Comparison of ENCODE assay signal across 17 cellular contexts in the genomic region with DNA sequence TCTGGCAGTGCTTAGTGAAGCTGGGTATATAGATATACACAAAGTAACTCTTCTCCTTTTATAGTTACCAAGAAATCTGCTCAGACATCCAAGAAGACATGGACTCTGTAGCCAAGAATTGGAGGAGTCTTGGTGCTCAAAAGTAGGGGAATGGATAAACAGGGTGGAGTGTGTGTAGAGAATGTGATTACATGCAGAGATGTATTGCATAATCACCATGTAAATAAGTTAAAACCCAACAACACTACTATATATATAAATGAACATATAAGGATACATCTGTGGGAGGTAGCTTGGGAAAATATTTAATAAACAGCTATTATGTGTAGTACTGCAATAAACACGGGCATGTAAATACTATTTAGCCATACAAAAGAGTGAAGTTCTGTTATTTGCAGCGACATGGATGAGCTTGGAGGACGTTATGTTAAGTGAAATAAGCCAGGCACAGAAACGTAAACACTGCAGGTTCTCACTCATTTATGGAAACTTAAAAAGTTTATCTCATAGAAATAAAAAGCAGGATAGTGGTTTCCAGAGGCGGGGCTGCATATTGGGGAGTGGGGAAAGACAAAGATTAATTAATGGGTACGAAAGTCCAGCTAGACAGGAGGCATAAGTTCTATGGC.
A peak's percentile ranks its signal among the peaks of the same experiment; 100 is the strongest.
DNase-seq lines count a peak whose midpoint lies in the region; ATAC-seq and TF ChIP-seq lines count a peak whose summit lies in the region.
"Had no signal": no experiment of that assay in that cellular context is flagged by ENCODE, and none has a peak within 500 bp of the region (broad histone marks: within the 10 kb centered on the region; RNA-seq: fewer than 3 reads in every experiment).

No MANE protein-coding gene starts in this region.

- H3K9ac ChIP-seq in muscle layer of colon (ENCODE audit: low read length), result no peak overlapping the region
- H3K9ac ChIP-seq: BLaER1 had no signal

- ATAC-seq in heart left ventricle, result no peak
- ATAC-seq: CD8-positive, alpha-beta T cell had no signal

- WGBS in sigmoid colon, 2 donors, result 50 to 58% methylated on average over 6 of the region's 6 CpGs
- WGBS in testis, 2 donors, result 75 to 77% methylated on average over 6 of the region's 6 CpGs
- 65 to 73% (median 70%) methylated on average over 6 of the region's 6 CpGs for WGBS in heart left ventricle, 4 donors

- peak; percentile 5 for DNase-seq in NCI-H1092 treated with DMSO at 0.1 percent for 48 hours (lab: John Stamatoyannopoulos, UW)
- DNase-seq in NCI-H1092 (lab: John Stamatoyannopoulos, UW), result no peak
- no peak for DNase-seq in sigmoid colon
- no peak for DNase-seq in testis
- no peak for DNase-seq in heart left ventricle
- DNase-seq: Caco-2; CD4-positive, CD25-positive, alpha-beta regulatory T cell; CD8-positive, alpha-beta T cell; DMS153; DND-41; GOT3; H7; HCEC 1CT had no signal

- H3K27ac ChIP-seq in muscle layer of colon (ENCODE audit: low read depth, low read length) (peak overlapping the region; percentile 61), sigmoid colon (peak overlapping the region in 3 of 4 donors; percentile 59 to 77 (median 70)), testis (no peak overlapping the region), heart left ventricle (peak overlapping the region in 1 of 12 donors; percentile 53)
- H3K27ac ChIP-seq: 22Rv1, BLaER1, C4-2B had no signal

- no peaks in the 10 kb centered on the region for H3K27me3 ChIP-seq in muscle layer of colon (ENCODE audit: control insufficient read depth in 1 of 2, insufficient read depth in 2 of 2, low read length in 2 of 2)
- no peaks in the 10 kb centered on the region for H3K27me3 ChIP-seq in sigmoid colon
- H3K27me3 ChIP-seq in testis, result no peaks in the 10 kb centered on the region
- peaks cover 0 to 2% (median 0%) of the 10 kb centered on the region in 9 donors for H3K27me3 ChIP-seq in heart left ventricle
- H3K27me3 ChIP-seq: BLaER1 had no signal

- peak in 1 of 4 donors; percentile 38 for TF ChIP-seq EP300 in sigmoid colon (IDR thresholded peaks at IDR 0.05)

- TF ChIP-seq CTCF in sigmoid colon (IDR thresholded peaks at IDR 0.05) (no peak), testis (IDR thresholded peaks at IDR 0.05) (no peak), heart left ventricle (IDR thresholded peaks at IDR 0.05) (no peak)

- TF ChIP-seq POLR2A in sigmoid colon (IDR thresholded peaks at IDR 0.05) (no peak), testis (IDR thresholded peaks at IDR 0.05) (no peak), heart left ventricle (IDR thresholded peaks at IDR 0.05) (no peak)

- H3K4me3 ChIP-seq in muscle layer of colon (ENCODE audit: low read depth in 1 of 2, low read length in 2 of 2) (no peak overlapping the region), sigmoid colon (no peak overlapping the region), testis (no peak overlapping the region), heart left ventricle (no peak overlapping the region)
- H3K4me3 ChIP-seq: BLaER1 had no signal

- intact Hi-C loops in sigmoid colon (cut with DNase I), result no loop called here
- intact Hi-C loops in testis (cut with DNase I; ENCODE audit: low total_unique reads), result no loop called here
- intact Hi-C loops in heart left ventricle (cut with DNase I), result no loop called here

- H3K36me3 ChIP-seq in muscle layer of colon (ENCODE audit: insufficient read depth, low read length) (no peaks in the 10 kb centered on the region), sigmoid colon (no peaks in the 10 kb centered on the region), testis (ENCODE audit: low read depth, missing control alignments) (no peaks in the 10 kb centered on the region), heart left ventricle (no peaks in the 10 kb centered on the region)
- H3K36me3 ChIP-seq: BLaER1 had no signal

- H3K4me1 ChIP-seq in muscle layer of colon (ENCODE audit: insufficient read depth, low read length), result peaks cover 7% of the 10 kb centered on the region
- peaks cover 0 to 18% (median 9%) of the 10 kb centered on the region in 4 donors for H3K4me1 ChIP-seq in sigmoid colon
- no peaks in the 10 kb centered on the region for H3K4me1 ChIP-seq in testis
- H3K4me1 ChIP-seq in heart left ventricle, result no peaks in the 10 kb centered on the region
- H3K4me1 ChIP-seq: BLaER1, Caco-2 had no signal

- no peaks in the 10 kb centered on the region for H3K9me3 ChIP-seq in muscle layer of colon (ENCODE audit: low read length)
- H3K9me3 ChIP-seq in sigmoid colon, result no peaks in the 10 kb centered on the region
- H3K9me3 ChIP-seq in testis, result no peaks in the 10 kb centered on the region
- H3K9me3 ChIP-seq in heart left ventricle, result peaks cover 0 to 16% (median 0%) of the 10 kb centered on the region in 12 donors
- H3K9me3 ChIP-seq: BLaER1, Caco-2 had no signal

Comparison
In these comparisons a context has a peak if more than half of its experiments do, and no peak if none do; other contexts are left out.
1. H3K27ac ChIP-seq: peak in muscle layer of colon (single experiment) and sigmoid colon (3 of 4); none in testis (0 of 2).